ENCODE assay signal across 18 cellular contexts in genomic region chr17:46198233-46198632, GRCh38. TPM values are rescaled to one million over a fixed set of nuclear protein-coding genes. Genes with fewer than 3 reads are reported as not detected.
DNase-seq lines count a peak whose midpoint lies in the region; ATAC-seq, FAIRE-seq and TF ChIP-seq lines count a peak whose summit lies in the region.
"Had no signal": no experiment of that assay in that cellular context is flagged by ENCODE, and none has a peak within 500 bp of the region (broad histone marks: within the 10 kb centered on the region; RNA-seq: fewer than 3 reads in every experiment).

No MANE protein-coding gene starts in this region.

- FAIRE-seq in K562 (lab: Jason Lieb, UNC), result no peak
- FAIRE-seq: H1, RCC 7860 had no signal

- peaks cover 80% of the 10 kb centered on the region for H3K79me2 ChIP-seq in K562 (ENCODE audit: control insufficient read depth, insufficient read depth, low read length)

- intact Hi-C loops in K562 (cut with micrococcal nuclease), result no loop called here

- 90% methylated on average over 1 of the region's 1 CpG for WGBS in K562 (ENCODE audit: insufficient coverage, low coverage, missing lambda C conversion rate)

- TF ChIP-seq RAD21 in K562 (CRISPR knock-in tag; conservative IDR thresholded peaks at IDR 0.05 in 1 of 2, IDR thresholded peaks at IDR 0.05 in 1 of 2), result no peak

- H3K36me3 ChIP-seq in CD4-positive, CD25-positive, alpha-beta regulatory T cell (ENCODE audit: control insufficient read depth, insufficient read depth, low read length), result no peaks in the 10 kb centered on the region
- H3K36me3 ChIP-seq in K562 (ENCODE audit: control insufficient read depth, insufficient read depth, low read length), result no peaks in the 10 kb centered on the region

- no peak overlapping the region for H3K27ac ChIP-seq in CD4-positive, CD25-positive, alpha-beta regulatory T cell (ENCODE audit: insufficient read depth, low read length, poor library complexity, severe bottlenecking)
- H3K27ac ChIP-seq in K562 (ENCODE audit: extremely low read depth, low read depth, low read length), result no peak overlapping the region

- H3K9ac ChIP-seq in K562 (ENCODE audit: insufficient read depth in 1 of 2, low read depth in 2 of 2, low read length in 2 of 2), result no peak overlapping the region
- H3K9ac ChIP-seq: SK-N-SH had no signal

- no TSS peak for BruUV-seq in K562 (replicated peaks; lab: Mats Ljungman, UMichigan)

- no peaks in the 10 kb centered on the region for H4K20me1 ChIP-seq in K562 (replicated peaks; ENCODE audit: control insufficient read depth, insufficient read depth, low read length)

- H3K27me3 ChIP-seq in CD4-positive, CD25-positive, alpha-beta regulatory T cell (ENCODE audit: control insufficient read depth, insufficient read depth, low read length), result no peaks in the 10 kb centered on the region
- H3K27me3 ChIP-seq in K562 (ENCODE audit: control insufficient read depth in 2 of 2, insufficient read depth in 2 of 2, low read length in 2 of 2), result no peaks in the 10 kb centered on the region

- TF ChIP-seq POLR2A in K562 (conservative IDR thresholded peaks at IDR 0.05), result no peak

- no peaks in the 10 kb centered on the region for H3K9me3 Mint-ChIP-seq in CD4-positive, CD25-positive, alpha-beta regulatory T cell
- H3K9me3 Mint-ChIP-seq in osteocyte (ENCODE audit: unreplicated experiment), result no peaks in the 10 kb centered on the region
- H3K9me3 Mint-ChIP-seq: HFFc6 had no signal

- TF ChIP-seq EP300 in K562 (IDR thresholded peaks at IDR 0.05; ENCODE audit: low read length), result no peak

- POLR2A ChIA-PET in K562 (lab: Yijun Ruan, JAX), result interaction anchor here (1.2 kb wide), 1 partner anchor 97 kb away, joined by 3 read pairs; no protein-coding TSS in a partner anchor

- no peak overlapping the region for H3K4me3 Mint-ChIP-seq in CD4-positive, CD25-positive, alpha-beta regulatory T cell
- H3K4me3 Mint-ChIP-seq in osteocyte (ENCODE audit: unreplicated experiment), result no peak overlapping the region
- H3K4me3 Mint-ChIP-seq: B cell, HFFc6 had no signal

- ATAC-seq in CD4-positive, CD25-positive, alpha-beta regulatory T cell (ENCODE audit: low read depth in 2 of 2), result no peak
- ATAC-seq in K562 (no peak), HG03354 (IDR thresholded peaks at IDR 0.05; ENCODE audit: poor library complexity, severe bottlenecking, unreplicated experiment) (no peak)

- peaks cover 19 to 60% (median 48%) of the 10 kb centered on the region in 4 donors for H3K4me1 Mint-ChIP-seq in CD4-positive, CD25-positive, alpha-beta regulatory T cell
- H3K4me1 Mint-ChIP-seq in osteocyte (ENCODE audit: unreplicated experiment), result peaks cover 51% of the 10 kb centered on the region

- TF ChIP-seq CTCF in K562 (IDR thresholded peaks at IDR 0.05 in 2 of 3, conservative IDR thresholded peaks at IDR 0.05 in 1 of 3; ENCODE audit: insufficient read depth in 2 of 3, low read depth in 1 of 3, low read length in 3 of 3) (no peak), osteocyte (IDR thresholded peaks at IDR 0.05) (no peak)

- no peak overlapping the region for H3K4me2 ChIP-seq in K562 (ENCODE audit: insufficient read depth, low read length)

- DNase-seq in CD4-positive, CD25-positive, alpha-beta regulatory T cell, result no peak
- DNase-seq in Caki2 (ENCODE audit: low read depth) (peak; percentile 41), K562 (ENCODE audit: extremely low read depth in 1 of 4, low spot score in 3 of 4) (no peak), osteocyte (ENCODE audit: extremely low spot score, unreplicated experiment) (no peak), T-helper 2 cell (no peak)
- DNase-seq in stimulated activated CD4-positive, alpha-beta T cell treated with anti-CD3 and anti-CD28 coated beads, Interleukin-2, amount 100 ng/mL, for 24 hours, result no peak
- DNase-seq: HFFc6, Kasumi-1, NCI-H1105 treated with DMSO at 0.1 percent for 48 hours, NCI-H1694 treated with DMSO at 0.1 percent for 48 hours, NCI-H226, NCI-H524 treated with DMSO at 0.1 percent for 48 hours, SHP77, SK-N-SH had no signal

- peaks cover 28% of the 10 kb centered on the region for H3K4me1 ChIP-seq in CD4-positive, CD25-positive, alpha-beta regulatory T cell (ENCODE audit: control insufficient read depth, insufficient read depth, low read length, poor library complexity, severe bottlenecking)
- H3K4me1 ChIP-seq in K562 (replicated peaks in 1 of 2; ENCODE audit: control insufficient read depth in 2 of 2, insufficient read depth in 2 of 2, low read length in 2 of 2), result peaks cover 9 to 13% of the 10 kb centered on the region in 2 experiments; a peak in 4 of 5 replicates

- CTCF ChIA-PET in K562 (lab: Yijun Ruan, JAX; ENCODE audit: low intra/inter-chr PET ratio), result no interaction called here

- in situ Hi-C loops in Caki2 (cut with HindIII; ENCODE audit: low pct_unique_long_range_greater_than_20kb, low sequenced_read_pairs), result no loop called here
- in situ Hi-C loops in K562 (cut with MboI), result loop anchor here (5.0 kb wide), 1 partner anchor 616 kb away; no protein-coding TSS in a partner anchor

- H3K4me3 ChIP-seq in CD4-positive, CD25-positive, alpha-beta regulatory T cell (ENCODE audit: low read depth, low read length), result no peak overlapping the region
- H3K4me3 ChIP-seq in K562, result no peak overlapping the region

- no peaks in the 10 kb centered on the region for H3K9me3 ChIP-seq in CD4-positive, CD25-positive, alpha-beta regulatory T cell (ENCODE audit: control insufficient read depth in 2 of 2, low read length in 2 of 2)
- no peaks in the 10 kb centered on the region for H3K9me3 ChIP-seq in K562 (replicated peaks; ENCODE audit: control insufficient read depth, insufficient read depth, low read depth, low read length)

- no peak overlapping the region for H2AFZ ChIP-seq in K562 (ENCODE audit: low read depth, low read length)

- peaks cover 5% of the 10 kb centered on the region for H3K27me3 Mint-ChIP-seq in CD4-positive, CD25-positive, alpha-beta regulatory T cell
- H3K27me3 Mint-ChIP-seq in osteocyte (ENCODE audit: unreplicated experiment), result no peaks in the 10 kb centered on the region
- H3K27me3 Mint-ChIP-seq: B cell had no signal

- peak overlapping the region in 2 of 3 donors; percentile 45 to 100 for H3K27ac Mint-ChIP-seq in CD4-positive, CD25-positive, alpha-beta regulatory T cell
- peak overlapping the region; percentile 68 for H3K27ac Mint-ChIP-seq in osteocyte (ENCODE audit: unreplicated experiment)
- H3K27ac Mint-ChIP-seq: B cell, HFFc6 had no signal

- no peaks in the 10 kb centered on the region for H3K9me1 ChIP-seq in K562 (ENCODE audit: control insufficient read depth, insufficient read depth, low read length)

- H3K36me3 Mint-ChIP-seq in CD4-positive, CD25-positive, alpha-beta regulatory T cell, result peaks cover 3% of the 10 kb centered on the region
- peaks cover 6% of the 10 kb centered on the region for H3K36me3 Mint-ChIP-seq in osteocyte (ENCODE audit: unreplicated experiment)

TF ChIP-seq in K562, 482 proteins besides CTCF, POLR2A, EP300 and RAD21:
- TF ChIP-seq ZNF668 (CRISPR knock-in tag; IDR thresholded peaks at IDR 0.05) (no peak), CEBPB (tag; IDR thresholded peaks at IDR 0.05) (no peak), CXXC5 (CRISPR knock-in tag; IDR thresholded peaks at IDR 0.05) (no peak), THRB (CRISPR knock-in tag; conservative IDR thresholded peaks at IDR 0.05) (no peak), MAZ (CRISPR knock-in tag; conservative IDR thresholded peaks at IDR 0.05 in 1 of 2, IDR thresholded peaks at IDR 0.05 in 1 of 2) (no peak), ATF3 (IDR thresholded peaks at IDR 0.05) (0 out of 2 replicates have a peak, but pooled peaks have one; percentile 17), ATF3 (CRISPR knock-in tag; conservative IDR thresholded peaks at IDR 0.05) (no peak), ZNF384 (IDR thresholded peaks at IDR 0.05; ENCODE audit: low read depth, low read length) (peak; percentile 56; the same call in 1 of the 2 replicates)

RNA-seq across cellular contexts. Expression of gene KANSL1, which starts 5.0 kb away (rescaled TPM):
- total RNA-seq in CD4-positive, CD25-positive, alpha-beta regulatory T cell, result 295 TPM
- polyA plus RNA-seq in CD4-positive, CD25-positive, alpha-beta regulatory T cell, result 10 to 100 TPM in 3 of 4 donors, 1 to 10 TPM in 1; 9.1 to 14.1 (median 11.3) TPM
- total RNA-seq in Caki2 (2014; rRNA removed; shearing (Covaris generic); ENCODE audit: low replicate concordance), result 32.8 and 35.6 TPM in 2 replicates
- total RNA-seq in K562 (2011; cell fraction: chromatin; rRNA removed; ENCODE audit: low replicate concordance), result 361 and 617 TPM in 2 replicates
- 177 and 226 TPM in 2 replicates for total RNA-seq in K562 (2011; cell fraction: nucleolus; rRNA removed)
- 302 and 371 TPM in 2 replicates for total RNA-seq in K562 (2011; cell fraction: nucleoplasm; rRNA removed)
- total RNA-seq in K562 (2014; rRNA removed) (30.5 and 34.6 TPM in 2 replicates), K562 (2014; rRNA removed; fragmentation: Illumina TruSeq; extraction: Trizol) (44.4 and 53.2 TPM in 2 replicates), K562 (2015; rRNA removed; fragmentation: Illumina TruSeq; extraction: Trizol) (43.8 and 44.0 TPM in 2 replicates), K562 (2021) (49.3 and 55.4 TPM in 2 replicates), osteocyte (99.0 and 102 TPM in 2 replicates)
- polyA plus RNA-seq in K562 (2011; rRNA removed) (22.4 and 25.8 TPM in 2 replicates), K562 (2014; fragmentation: Illumina TruSeq; extraction: Trizol) (22.9 and 25.5 TPM in 2 replicates), K562 (2014; fragmentation: Nextera tagmentation; extraction: Ambion mirVana) (1 to 10 TPM; 3.6 to 6.9 TPM), K562 (2014; rRNA removed) (22.0 and 31.8 TPM in 2 replicates)
- polyA plus RNA-seq in K562 (2011; cell fraction: cytosol; rRNA removed), result 10.5 and 22.5 TPM in 2 replicates
- 79.8 and 89.1 TPM in 2 replicates for polyA plus RNA-seq in K562 (2011; cell fraction: nucleus; rRNA removed)
- polyA plus RNA-seq in K562 (2012), result 17.0 and 24.8 TPM in 2 replicates
- polyA minus RNA-seq in K562 (2011; rRNA and poly(A)+ RNA removed), result 144 and 185 TPM in 2 replicates
- 47.2 and 57.3 TPM in 2 replicates for polyA minus RNA-seq in K562 (2011; cell fraction: cytosol; rRNA and poly(A)+ RNA removed)
- polyA minus RNA-seq in K562 (2011; cell fraction: nucleus; rRNA and poly(A)+ RNA removed), result 115 and 196 TPM in 2 replicates
